23 cellular contexts compared by ENCODE assay signal in genomic region chr15:53880353-53880752, GRCh38.
DNase-seq lines count a peak whose midpoint lies in the region; ATAC-seq and TF ChIP-seq lines count a peak whose summit lies in the region.
"Had no signal": no experiment of that assay in that cellular context is flagged by ENCODE, and none has a peak within 500 bp of the region (broad histone marks: within the 10 kb centered on the region; RNA-seq: fewer than 3 reads in every experiment).

No MANE protein-coding gene starts in this region.

- ATAC-seq in GM19455 (IDR thresholded peaks at IDR 0.05; ENCODE audit: unreplicated experiment) = no peak
- ATAC-seq: SK-N-SH treated with all-trans-retinoic acid at 6 μM for 48 hours had no signal

- no peak overlapping the region for H3K27ac Mint-ChIP-seq in glutamatergic neuron (ENCODE audit: unreplicated experiment)
- H3K27ac Mint-ChIP-seq: H9 had no signal

- no peaks in the 10 kb centered on the region for H3K27me3 Mint-ChIP-seq in glutamatergic neuron (ENCODE audit: unreplicated experiment)

- in situ Hi-C loops in KBM-7 (cut with MboI; ENCODE audit: low pct_unique_long_range_greater_than_20kb, low sequenced_read_pairs) = no loop called here

- no peak overlapping the region for H3K4me3 Mint-ChIP-seq in glutamatergic neuron (ENCODE audit: unreplicated experiment)
- H3K4me3 Mint-ChIP-seq: H9 had no signal

- no peak for TF ChIP-seq CTCF in glutamatergic neuron (IDR thresholded peaks at IDR 0.05; ENCODE audit: partially characterized antibody, unreplicated experiment)

- no peaks in the 10 kb centered on the region for H3K36me3 Mint-ChIP-seq in glutamatergic neuron (ENCODE audit: unreplicated experiment)

- no peaks in the 10 kb centered on the region for H3K9me3 Mint-ChIP-seq in glutamatergic neuron (ENCODE audit: unreplicated experiment)
- H3K9me3 Mint-ChIP-seq: H9 had no signal

- DNase-seq in NCI-H82 (lab: John Stamatoyannopoulos, UW) (peak; percentile 15), NCI-H82 treated with DMSO at 0.1 percent for 48 hours (lab: John Stamatoyannopoulos, UW; ENCODE audit: unreplicated experiment) (no peak), NCI-H524 treated with DMSO at 0.1 percent for 48 hours (lab: John Stamatoyannopoulos, UW) (peak; percentile 2), glutamatergic neuron (peak; percentile 30), retina (peak; percentile 21), GOT3 (lab: John Stamatoyannopoulos, UW) (no peak), KBM-7 (no peak)
- DNase-seq: 8988T, COR-L47, DMS 273 treated with DMSO at 0.1 percent for 48 hours, DND-41, H9, IMR-90, Karpas-422, MG63, NCI-H1048, NCI-H1436 treated with DMSO at 0.1 percent for 48 hours, NCI-H2029 treated with DMSO at 0.1 percent for 48 hours, NCI-H510A treated with DMSO at 0.1 percent for 48 hours, Peyer's patch, Right ventricle myocardium superior had no signal

- peaks cover 8% of the 10 kb centered on the region for H3K4me1 Mint-ChIP-seq in glutamatergic neuron (ENCODE audit: low read depth, unreplicated experiment)

Comparison
In these comparisons a context has a peak if more than half of its experiments do, and no peak if none do; other contexts are left out.
1. DNase-seq: peak in NCI-H82 (single experiment), NCI-H524 treated with DMSO at 0.1 percent for 48 hours (single experiment), glutamatergic neuron (single experiment) and retina (single experiment); none in NCI-H82 treated with DMSO at 0.1 percent for 48 hours (single experiment), GOT3 (single experiment) and KBM-7 (single experiment).